Comparison of ENCODE assay signal across 9 cellular contexts in the genomic region with DNA sequence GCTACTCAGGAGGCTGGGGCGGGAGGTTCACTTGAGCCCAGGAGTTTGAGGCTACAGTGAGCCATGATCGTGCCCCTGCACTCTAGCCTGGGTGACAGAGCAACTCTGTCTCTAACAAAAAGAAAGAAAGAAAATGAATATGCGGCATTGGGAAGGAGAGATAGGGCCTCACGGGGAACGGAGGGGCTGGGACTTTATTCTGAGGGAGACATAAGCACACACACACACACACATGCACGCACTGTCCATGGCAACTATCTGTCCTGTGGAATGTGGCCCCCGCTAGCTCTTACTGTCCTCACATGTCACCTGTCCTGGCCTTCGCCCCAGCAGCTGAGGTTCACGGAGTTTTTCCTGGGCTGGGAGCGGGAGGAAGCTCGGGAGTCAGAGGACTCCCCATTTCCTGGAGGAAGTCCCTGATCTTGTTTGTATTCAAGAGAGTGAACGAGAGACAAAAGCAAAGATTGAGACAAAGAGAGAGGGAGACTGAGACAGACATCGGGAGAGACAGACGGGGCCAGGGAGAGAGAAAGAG. TPM values are rescaled to one million over a fixed set of nuclear protein-coding genes. Genes with fewer than 3 reads are reported as not detected.
DNase-seq lines count a peak whose midpoint lies in the region; TF ChIP-seq lines count a peak whose summit lies in the region.
"Had no signal": no experiment of that assay in that cellular context is flagged by ENCODE, and none has a peak within 500 bp of the region (broad histone marks: within the 10 kb centered on the region; RNA-seq: fewer than 3 reads in every experiment).

No MANE protein-coding gene starts in this region.

- H3K27ac ChIP-seq in DOHH2 (ENCODE audit: low read depth, low read length) = no peak overlapping the region
- no peak overlapping the region for H3K27ac ChIP-seq in OCI-LY7 (ENCODE audit: low read depth, low read length, poor library complexity, severe bottlenecking)
- peak overlapping the region; percentile 81 for H3K27ac ChIP-seq in endodermal cell (ENCODE audit: low read depth, low read length)

- H3K79me2 ChIP-seq in DOHH2 (ENCODE audit: control insufficient read depth, low read length) (no peaks in the 10 kb centered on the region), OCI-LY7 (ENCODE audit: insufficient read depth, low read depth, low read length) (no peaks in the 10 kb centered on the region)

- H3K9me3 ChIP-seq in DOHH2 (ENCODE audit: control insufficient read depth, insufficient read depth, low read length) = no peaks in the 10 kb centered on the region
- no peaks in the 10 kb centered on the region for H3K9me3 ChIP-seq in OCI-LY7 (ENCODE audit: low read length)
- H3K9me3 ChIP-seq in endodermal cell (ENCODE audit: control insufficient read depth, low read length) = no peaks in the 10 kb centered on the region

- H3F3A ChIP-seq in DOHH2 (ENCODE audit: control insufficient read depth, insufficient read depth) = no peaks in the 10 kb centered on the region

- H3K36me3 ChIP-seq in DOHH2 (ENCODE audit: control insufficient read depth, low read length) = no peaks in the 10 kb centered on the region
- H3K36me3 ChIP-seq in OCI-LY7 (ENCODE audit: insufficient read depth, low read length) = no peaks in the 10 kb centered on the region
- no peaks in the 10 kb centered on the region for H3K36me3 ChIP-seq in endodermal cell (ENCODE audit: control insufficient read depth, insufficient read depth, low read length)

- H3K9me2 ChIP-seq in DOHH2 (replicated peaks; ENCODE audit: control insufficient read depth, low read length) (no peaks in the 10 kb centered on the region), OCI-LY7 (ENCODE audit: insufficient read depth, low read length) (no peaks in the 10 kb centered on the region)

- intact Hi-C loops in OCI-LY7 (cut with micrococcal nuclease; ENCODE audit: unreplicated experiment) = no loop called here

- H3K9ac ChIP-seq in endodermal cell (ENCODE audit: extremely low read depth, low read length, poor library complexity, severe bottlenecking) = no peak overlapping the region

- no peaks in the 10 kb centered on the region for H3K27me3 ChIP-seq in DOHH2 (ENCODE audit: control insufficient read depth, low read length)
- no peaks in the 10 kb centered on the region for H3K27me3 ChIP-seq in endodermal cell (ENCODE audit: control insufficient read depth, insufficient read depth, low read length, poor library complexity, severe bottlenecking)

- H3K4me3 ChIP-seq in DOHH2 (ENCODE audit: low read length) (peak overlapping the region; percentile 13), OCI-LY7 (ENCODE audit: low read depth, low read length, poor library complexity, severe bottlenecking) (peak overlapping the region; percentile 1), endodermal cell (ENCODE audit: low read length) (peak overlapping the region; percentile 58)

- H3K9me3 Mint-ChIP-seq in endodermal cell (no peaks in the 10 kb centered on the region), neural crest cell (peaks cover 17% of the 10 kb centered on the region)

- H3K27me3 Mint-ChIP-seq in endodermal cell (ENCODE audit: insufficient read depth) (peaks cover 6% of the 10 kb centered on the region), neural crest cell (ENCODE audit: low read depth) (peaks cover 3% of the 10 kb centered on the region)

- peak overlapping the region; percentile 37 for H2AFZ ChIP-seq in OCI-LY7 (ENCODE audit: low read length)

- no TSS peak for BruUV-seq in OCI-LY7 (replicated peaks; lab: Mats Ljungman, UMichigan)

- H3K27ac Mint-ChIP-seq in endodermal cell (peak overlapping the region; percentile 71), neural crest cell (ENCODE audit: unreplicated experiment) (peak overlapping the region; percentile 76)

- peak overlapping the region; percentile 58 for H3K4me3 Mint-ChIP-seq in endodermal cell
- peak overlapping the region; percentile 75 for H3K4me3 Mint-ChIP-seq in neural crest cell

- DNase-seq in OCI-LY7 (ENCODE audit: low spot score) = no peak
- DNase-seq in endodermal cell = peak; percentile 65
- DNase-seq in neural crest cell (ENCODE audit: low read depth, low spot score) = no peak
- no peak for DNase-seq in hepatic stellate cell (ENCODE audit: low spot score)
- no peak for DNase-seq in 8988T
- DNase-seq in NCI-H2227 (lab: John Stamatoyannopoulos, UW; ENCODE audit: unreplicated experiment) = no peak
- DNase-seq in amygdala (lab: John Stamatoyannopoulos, UW) = no peak

- peaks cover 4% of the 10 kb centered on the region for H3K36me3 Mint-ChIP-seq in endodermal cell (ENCODE audit: low read depth)
- H3K36me3 Mint-ChIP-seq in neural crest cell (ENCODE audit: low read depth) = peaks cover 6% of the 10 kb centered on the region

- TF ChIP-seq CTCF in DOHH2 (IDR thresholded peaks at IDR 0.05; ENCODE audit: low read depth, low read length, poor library complexity, severe bottlenecking) = no peak
- no peak for TF ChIP-seq CTCF in OCI-LY7 (conservative IDR thresholded peaks at IDR 0.05; ENCODE audit: low read length)
- no peak for TF ChIP-seq CTCF in endodermal cell (conservative IDR thresholded peaks at IDR 0.05)
- no peak for TF ChIP-seq CTCF in neural crest cell (conservative IDR thresholded peaks at IDR 0.05)

- CTCF ChIA-PET in OCI-LY7 (lab: Charles Lee; ENCODE audit: unreplicated experiment) = no interaction called here

- no peaks in the 10 kb centered on the region for H4K20me1 ChIP-seq in DOHH2 (ENCODE audit: control insufficient read depth, insufficient read depth, low read depth, low read length)
- H4K20me1 ChIP-seq in OCI-LY7 (ENCODE audit: insufficient read depth, low read length) = no peaks in the 10 kb centered on the region

- H3K4me1 Mint-ChIP-seq in endodermal cell (peaks cover 6% of the 10 kb centered on the region), neural crest cell (peaks cover 31% of the 10 kb centered on the region)

- peak overlapping the region; percentile 35 for H3K4me2 ChIP-seq in DOHH2 (ENCODE audit: low read length)
- H3K4me2 ChIP-seq in OCI-LY7 (ENCODE audit: low read length) = peak overlapping the region; percentile 25

- POLR2A ChIA-PET in OCI-LY7 (lab: Charles Lee) = no interaction called here

- 57 to 68% methylated on average over 8 to 12 of the region's 14 CpGs for WGBS in endodermal cell (ENCODE audit: insufficient coverage in 1 of 2, insufficient read length in 1 of 2), 2 experiments

- peaks cover 16% of the 10 kb centered on the region for H3K4me1 ChIP-seq in DOHH2 (ENCODE audit: control insufficient read depth, low read length)
- H3K4me1 ChIP-seq in OCI-LY7 (ENCODE audit: insufficient read depth, low read length, poor library complexity, severe bottlenecking) = peaks cover 9% of the 10 kb centered on the region
- H3K4me1 ChIP-seq in endodermal cell (ENCODE audit: control insufficient read depth, insufficient read depth, low read length) = no peaks in the 10 kb centered on the region

RNA-seq across cellular contexts. Expression of a gene that starts 0.7 kb away (rescaled TPM):
- 0.13 and 1.3 TPM in 2 replicates for total RNA-seq in OCI-LY7 (2014; rRNA removed; shearing (Covaris generic))
- total RNA-seq in OCI-LY7 (2022) (0.57 and 1.2 TPM in 2 replicates), endodermal cell (10 to 100 TPM; 12.7 to 13.3 TPM), neural crest cell (4.1 and 5.0 TPM in 2 replicates)
- 10.3 TPM for polyA plus RNA-seq in endodermal cell (2013, experiment 1 of 2)
- polyA plus RNA-seq in endodermal cell (2013, experiment 2 of 2) = 9.6 TPM

RNA-seq across cellular contexts. Expression of a gene that starts 5.4 kb away (rescaled TPM):
- 6.7 and 7.2 TPM in 2 replicates for total RNA-seq in OCI-LY7 (2014; rRNA removed; shearing (Covaris generic))
- total RNA-seq in OCI-LY7 (2022) (19.1 and 19.5 TPM in 2 replicates), endodermal cell (10 to 100 TPM; 51.5 to 55.9 TPM), neural crest cell (45.3 and 45.6 TPM in 2 replicates)
- 32.8 TPM for polyA plus RNA-seq in endodermal cell (2013, experiment 1 of 2)
- polyA plus RNA-seq in endodermal cell (2013, experiment 2 of 2) = 30.6 TPM

RNA-seq across cellular contexts. Expression of a gene that starts 33.6 kb away (rescaled TPM):
- total RNA-seq in OCI-LY7 (2014; rRNA removed; shearing (Covaris generic)) = 19.8 and 20.2 TPM in 2 replicates
- total RNA-seq in OCI-LY7 (2022) (21.9 and 23.2 TPM in 2 replicates), endodermal cell (10 to 100 TPM; 33.3 to 37.9 TPM), neural crest cell (51.9 and 53.5 TPM in 2 replicates)
- 66.1 TPM for polyA plus RNA-seq in endodermal cell (2013, experiment 1 of 2)
- 53.5 TPM for polyA plus RNA-seq in endodermal cell (2013, experiment 2 of 2)

RNA-seq across cellular contexts. Expression of a gene that starts 35.8 kb away (rescaled TPM):
- 2.7 and 6.2 TPM in 2 replicates for total RNA-seq in OCI-LY7 (2014; rRNA removed; shearing (Covaris generic))
- 0.44 and 0.59 TPM in 2 replicates for total RNA-seq in OCI-LY7 (2022)
- total RNA-seq in endodermal cell = under 1 TPM; 0.58 to 0.70 TPM
- 0.93 TPM for polyA plus RNA-seq in endodermal cell (2013, experiment 1 of 2)
- 0.87 TPM for polyA plus RNA-seq in endodermal cell (2013, experiment 2 of 2)
- not detected in 2 replicates for total RNA-seq in neural crest cell
- total RNA-seq: LHCN-M2 had no signal

RNA-seq across cellular contexts. Expression of a gene that starts 58.9 kb away (rescaled TPM):
- total RNA-seq in OCI-LY7 (2014; rRNA removed; shearing (Covaris generic)) = not detected in 2 replicates
- total RNA-seq in OCI-LY7 (2022) (not detected in 2 replicates), endodermal cell (1 to 10 TPM; 2.8 to 6.6 TPM), neural crest cell (2.7 and 4.5 TPM in 2 replicates)
- 10.1 TPM for polyA plus RNA-seq in endodermal cell (2013, experiment 1 of 2)
- 9.9 TPM for polyA plus RNA-seq in endodermal cell (2013, experiment 2 of 2)

Comparison
In these comparisons a context has a peak if more than half of its experiments do, and no peak if none do; other contexts are left out.
1. H3K4me3 ChIP-seq: peak in every context shown above with its lines; median percentile 58 in endodermal cell; 13 in DOHH2; 1 in OCI-LY7.